In genomic region chr5:109022056-109022455, GRCh38 we compare ENCODE assay signal across 3 cellular contexts.
"Had no signal": no experiment of that assay in that cellular context is flagged by ENCODE, and none has a peak within 500 bp of the region (broad histone marks: within the 10 kb centered on the region; RNA-seq: fewer than 3 reads in every experiment).

No MANE protein-coding gene starts in this region.

- ATAC-seq: GM12878 had no signal

- H3K4me3 ChIP-seq: GM12878 had no signal

- DNase-seq: GDM1, GF-D8 had no signal
